18 cellular contexts compared by ENCODE assay signal in the genomic region with DNA sequence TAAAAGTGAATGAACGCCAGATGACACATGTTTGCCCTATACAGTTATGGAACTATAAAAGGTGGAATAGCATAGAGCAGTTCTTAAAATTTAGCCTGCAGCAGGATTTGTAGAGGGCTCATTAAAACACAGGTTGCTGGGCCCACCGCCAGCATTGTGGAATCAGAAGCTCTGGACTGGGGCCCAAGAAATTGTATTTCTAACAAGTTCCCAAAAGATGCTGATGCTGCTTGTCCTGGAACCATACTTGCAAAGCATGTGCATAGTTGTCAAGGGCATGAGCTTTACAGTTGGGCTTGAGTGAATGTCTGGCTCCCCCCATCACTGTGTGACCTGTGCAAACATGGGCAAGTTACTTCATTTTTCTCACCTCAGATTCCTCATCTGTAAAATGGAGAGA. TPM values are rescaled to one million over a fixed set of nuclear protein-coding genes. Genes with fewer than 3 reads are reported as not detected.
DNase-seq lines count a peak whose midpoint lies in the region; ATAC-seq lines count a peak whose summit lies in the region.
"Had no signal": no experiment of that assay in that cellular context is flagged by ENCODE, and none has a peak within 500 bp of the region (broad histone marks: within the 10 kb centered on the region; RNA-seq: fewer than 3 reads in every experiment).

No MANE protein-coding gene starts in this region.

- peak; percentile 42 for DNase-seq in DMS79 treated with DMSO at 0.1 percent for 48 hours (lab: John Stamatoyannopoulos, UW)
- no peak for DNase-seq in DMS79 (lab: John Stamatoyannopoulos, UW)
- DNase-seq in NCI-H446 (lab: John Stamatoyannopoulos, UW) = peak; percentile 8 to 47
- peak; percentile 46 for DNase-seq in RPMI8226
- no peak for DNase-seq in mesenteric fat pad (ENCODE audit: low spot score)
- DNase-seq: 8988T; ACHN; AML-193; CD4-positive, alpha-beta T cell; CD8-positive, alpha-beta memory T cell; DMS153; GF-D8; GOT3; HFFc6 had no signal

- no peak for ATAC-seq in GM21529 (IDR thresholded peaks at IDR 0.05; ENCODE audit: unreplicated experiment)
- ATAC-seq in HG03354 (IDR thresholded peaks at IDR 0.05; ENCODE audit: poor library complexity, severe bottlenecking, unreplicated experiment) = no peak
- ATAC-seq: A549 had no signal

RNA-seq across cellular contexts. Expression of a gene that starts 37.5 kb away (rescaled TPM):
- not detected for total RNA-seq in mesenteric fat pad
- total RNA-seq: CD4-positive, alpha-beta T cell; CD8-positive, alpha-beta memory T cell; Daoy; HFFc6 had no signal

Comparison
In these comparisons a context has a peak if more than half of its experiments do, and no peak if none do; other contexts are left out.
1. DNase-seq: peak in DMS79 treated with DMSO at 0.1 percent for 48 hours (single experiment), NCI-H446 (2 of 2) and RPMI8226 (single experiment); none in DMS79 (single experiment) and mesenteric fat pad (single experiment).